Comparison of ENCODE assay signal across 7 cellular contexts in the genomic region with DNA sequence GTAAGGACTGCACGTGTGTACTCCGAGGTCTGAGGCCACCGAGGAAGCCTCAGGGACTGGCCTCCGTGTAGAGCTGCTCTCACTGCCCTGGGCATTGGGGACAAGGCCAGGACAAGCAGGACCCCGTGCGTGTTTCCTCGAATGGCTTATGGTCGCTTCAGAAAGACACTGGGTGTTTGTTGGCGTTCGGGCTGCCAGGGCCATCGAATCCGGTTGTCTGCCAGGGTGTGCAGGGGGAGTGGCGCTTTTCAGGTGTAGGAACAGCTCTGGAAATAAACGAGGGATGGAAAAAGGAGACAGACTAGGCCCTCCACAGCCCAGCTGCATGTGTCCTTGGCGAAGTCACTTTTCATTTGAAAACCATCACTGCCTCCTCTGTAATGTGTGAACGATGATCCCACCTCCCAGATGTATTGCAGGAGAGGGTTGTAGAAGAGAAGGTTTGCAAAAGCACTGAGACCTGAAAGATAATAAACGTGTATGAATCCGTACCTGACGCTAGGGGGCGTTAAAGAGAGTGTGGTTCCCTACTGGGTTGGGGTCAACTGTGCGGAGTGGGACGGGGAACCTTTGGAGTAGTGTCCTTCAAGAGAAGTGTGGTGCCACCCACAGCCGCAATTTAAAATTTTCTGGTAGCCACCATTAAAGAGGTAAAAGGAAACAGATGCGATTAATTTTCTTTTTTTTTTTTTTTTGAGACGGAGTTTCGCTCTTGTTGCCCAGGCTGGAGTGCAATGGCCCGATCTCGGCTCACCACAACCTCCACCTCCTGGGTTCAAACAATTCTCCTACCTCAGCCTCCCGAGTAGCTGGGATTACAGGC. TPM values are rescaled to one million over a fixed set of nuclear protein-coding genes. Genes with fewer than 3 reads are reported as not detected.
DNase-seq lines count a peak whose midpoint lies in the region; ATAC-seq and TF ChIP-seq lines count a peak whose summit lies in the region.

No MANE protein-coding gene starts in this region.

- no peak for ATAC-seq in GM19023 (IDR thresholded peaks at IDR 0.05; ENCODE audit: unreplicated experiment)

- TF ChIP-seq CTCF in LNCaP clone FGC (IDR thresholded peaks at IDR 0.05; ENCODE audit: control insufficient read depth, extremely low read depth, insufficient read depth): peak; percentile 65
- TF ChIP-seq CTCF in foreskin fibroblast (IDR thresholded peaks at IDR 0.05; ENCODE audit: low read depth, low read length): peak; percentile 62

- in situ Hi-C loops in G401 (cut with HindIII; ENCODE audit: low sequenced_read_pairs): no loop called here

- H3K4me3 ChIP-seq in LNCaP clone FGC (ENCODE audit: low read depth, low read length) (no peak overlapping the region), foreskin fibroblast (ENCODE audit: low read depth in 1 of 2, low read length in 2 of 2) (no peak overlapping the region)

- DNase-seq in G401 (ENCODE audit: low spot score): peak; percentile 37
- no peak for DNase-seq in LNCaP clone FGC (ENCODE audit: low read depth)
- peak; percentile 27 to 29 for DNase-seq in activated CD4-positive, alpha-beta T cell treated with anti-CD3 and anti-CD28 coated beads, Interleukin-2, amount 50 U/mL, for 4 hours
- DNase-seq in foreskin fibroblast: peak in 1 of 2 donors; percentile 43
- peak; percentile 68 for DNase-seq in stimulated activated CD8-positive, alpha-beta memory T cell treated with anti-CD3 and anti-CD28 coated beads, Interleukin-4, amount 100 ng/mL, for 48 hours
- no peak for DNase-seq in NCI-H187 treated with DMSO at 0.1 percent for 48 hours (lab: John Stamatoyannopoulos, UW)

RNA-seq across cellular contexts. Expression of a gene that starts 2.1 kb away (rescaled TPM):
- 11.2 and 17.3 TPM in 2 replicates for total RNA-seq in G401 (2014; rRNA removed; shearing (Covaris generic))

RNA-seq across cellular contexts. Expression of a gene that starts 11.2 kb away (rescaled TPM):
- 21.3 and 27.6 TPM in 2 replicates for total RNA-seq in G401 (2014; rRNA removed; shearing (Covaris generic))

RNA-seq across cellular contexts. Expression of a gene that starts 33.6 kb away (rescaled TPM):
- total RNA-seq in G401 (2014; rRNA removed; shearing (Covaris generic)): 0.31 and 0.61 TPM in 2 replicates

RNA-seq across cellular contexts. Expression of a gene that starts 35.8 kb away (rescaled TPM):
- total RNA-seq in G401 (2014; rRNA removed; shearing (Covaris generic)): 17.4 and 22.8 TPM in 2 replicates

RNA-seq across cellular contexts. Expression of a gene that starts 54.9 kb away (rescaled TPM):
- total RNA-seq in G401 (2014; rRNA removed; shearing (Covaris generic)): 0.95 and 2.9 TPM in 2 replicates

Comparison
In these comparisons a context has a peak if more than half of its experiments do, and no peak if none do; other contexts are left out.
1. DNase-seq: peak in G401 (single experiment), activated CD4-positive, alpha-beta T cell treated with anti-CD3 and anti-CD28 coated beads, Interleukin-2, amount 50 U/mL, for 4 hours (2 of 2) and stimulated activated CD8-positive, alpha-beta memory T cell treated with anti-CD3 and anti-CD28 coated beads, Interleukin-4, amount 100 ng/mL, for 48 hours (single experiment); none in LNCaP clone FGC (single experiment) and NCI-H187 treated with DMSO at 0.1 percent for 48 hours (single experiment).